9 cellular contexts compared by ENCODE assay signal in genomic region chr14:23364604-23365352, GRCh38. TPM values are rescaled to one million over a fixed set of nuclear protein-coding genes. Genes with fewer than 3 reads are reported as not detected.
DNase-seq lines count a peak whose midpoint lies in the region; ATAC-seq and TF ChIP-seq lines count a peak whose summit lies in the region.
"Had no signal": no experiment of that assay in that cellular context is flagged by ENCODE, and none has a peak within 500 bp of the region (broad histone marks: within the 10 kb centered on the region; RNA-seq: fewer than 3 reads in every experiment).

Gene EFS (minus strand): TSS chr14:23365172. CDS start chr14:23365025, 147 bp downstream.

- H3K27ac ChIP-seq in uterus = peak within 1 kb of the TSS; percentile 97 to 98
- H3K27ac ChIP-seq: BLaER1 had no signal

- ATAC-seq in activated T-cell treated with anti-CD3 and anti-CD28 coated beads, Interleukin-2, amount 50 U/mL, for 72 hours (replicated peaks in 1 of 2) = no peak
- ATAC-seq in GM21786 (IDR thresholded peaks at IDR 0.05; ENCODE audit: unreplicated experiment) = no peak
- ATAC-seq in GM19035 (IDR thresholded peaks at IDR 0.05; ENCODE audit: unreplicated experiment) = no peak
- no peak for ATAC-seq in HG02763 (IDR thresholded peaks at IDR 0.05; ENCODE audit: unreplicated experiment)

- TF ChIP-seq CTCF in fibroblast of villous mesenchyme (IDR thresholded peaks at IDR 0.05; ENCODE audit: insufficient read depth, low read depth, low read length) = no peak
- TF ChIP-seq CTCF in uterus (IDR thresholded peaks at IDR 0.05) = no peak

- peaks cover 35% of the 10 kb centered on the region for H3K27me3 Mint-ChIP-seq in activated T-cell treated with anti-CD3 and anti-CD28 coated beads, Interleukin-2, amount 50 U/mL, for 72 hours (ENCODE audit: low read depth)
- H3K27me3 Mint-ChIP-seq in activated T-cell treated with anti-CD3 and anti-CD28 coated beads, Interleukin-2, amount 50 U/mL, for 24 hours = peaks cover 41% of the 10 kb centered on the region

- H3K36me3 ChIP-seq in mucosa of stomach (ENCODE audit: control insufficient read depth, insufficient read depth, low read length) (no peaks in the 10 kb centered on the region), uterus (no peaks in the 10 kb centered on the region)
- H3K36me3 ChIP-seq: BLaER1 had no signal

- no peaks in the 10 kb centered on the region for H3K9me3 Mint-ChIP-seq in activated T-cell treated with anti-CD3 and anti-CD28 coated beads, Interleukin-2, amount 50 U/mL, for 72 hours
- no peaks in the 10 kb centered on the region for H3K9me3 Mint-ChIP-seq in activated T-cell treated with anti-CD3 and anti-CD28 coated beads, Interleukin-2, amount 50 U/mL, for 24 hours

- no peak within 1 kb of the TSS for H3K27ac Mint-ChIP-seq in activated T-cell treated with anti-CD3 and anti-CD28 coated beads, Interleukin-2, amount 50 U/mL, for 72 hours
- H3K27ac Mint-ChIP-seq in activated T-cell treated with anti-CD3 and anti-CD28 coated beads, Interleukin-2, amount 50 U/mL, for 24 hours = no peak within 1 kb of the TSS

- peak within 1 kb of the TSS; percentile 60 for H3K9ac ChIP-seq in mucosa of stomach (ENCODE audit: low read length)
- H3K9ac ChIP-seq: BLaER1 had no signal

- H3K36me3 Mint-ChIP-seq in activated T-cell treated with anti-CD3 and anti-CD28 coated beads, Interleukin-2, amount 50 U/mL, for 72 hours (ENCODE audit: insufficient read depth in 2 of 2) = no peaks in the 10 kb centered on the region
- H3K36me3 Mint-ChIP-seq in activated T-cell treated with anti-CD3 and anti-CD28 coated beads, Interleukin-2, amount 50 U/mL, for 24 hours (ENCODE audit: low read depth) = no peaks in the 10 kb centered on the region

- peak within 1 kb of the TSS; percentile 35 to 56 for H3K4me3 Mint-ChIP-seq in activated T-cell treated with anti-CD3 and anti-CD28 coated beads, Interleukin-2, amount 50 U/mL, for 72 hours
- no peak within 1 kb of the TSS for H3K4me3 Mint-ChIP-seq in activated T-cell treated with anti-CD3 and anti-CD28 coated beads, Interleukin-2, amount 50 U/mL, for 24 hours

- no peaks in the 10 kb centered on the region for H3K9me3 ChIP-seq in mucosa of stomach (ENCODE audit: control insufficient read depth, low read length)
- H3K9me3 ChIP-seq in uterus = no peaks in the 10 kb centered on the region

- peaks cover 27% of the 10 kb centered on the region for H3K27me3 ChIP-seq in mucosa of stomach (ENCODE audit: control insufficient read depth, insufficient read depth, low read length)
- H3K27me3 ChIP-seq in uterus = no peaks in the 10 kb centered on the region

- H3K4me3 ChIP-seq in fibroblast of villous mesenchyme (ENCODE audit: low read depth, low read length) (peak within 1 kb of the TSS; percentile 60), mucosa of stomach (ENCODE audit: low read length) (no peak within 1 kb of the TSS), uterus (peak within 1 kb of the TSS; percentile 60 to 68)
- H3K4me3 ChIP-seq: BLaER1 had no signal

- peaks cover 5% of the 10 kb centered on the region for H3K4me1 ChIP-seq in mucosa of stomach (ENCODE audit: control insufficient read depth, insufficient read depth, low read length)
- H3K4me1 ChIP-seq in uterus = peaks cover 0 to 7% of the 10 kb centered on the region in 2 donors

- intact Hi-C loops in uterus (cut with DNase I; ENCODE audit: low total_unique reads) = no loop called here

- H3K4me1 Mint-ChIP-seq in activated T-cell treated with anti-CD3 and anti-CD28 coated beads, Interleukin-2, amount 50 U/mL, for 72 hours (ENCODE audit: low read depth) = no peaks in the 10 kb centered on the region
- peaks cover 3% of the 10 kb centered on the region for H3K4me1 Mint-ChIP-seq in activated T-cell treated with anti-CD3 and anti-CD28 coated beads, Interleukin-2, amount 50 U/mL, for 24 hours (ENCODE audit: low read depth)

- no peak for DNase-seq in activated T-cell treated with anti-CD3 and anti-CD28 coated beads, Interleukin-2, amount 50 U/mL, for 72 hours
- no peak for DNase-seq in activated T-cell treated with anti-CD3 and anti-CD28 coated beads, Interleukin-2, amount 50 U/mL, for 24 hours
- peak; percentile 33 for DNase-seq in fibroblast of villous mesenchyme (ENCODE audit: low read depth)
- peak; percentile 49 to 71 for DNase-seq in uterus

- peak in 1 of 2 donors; percentile 26 for TF ChIP-seq POLR2A in uterus (IDR thresholded peaks at IDR 0.05)

RNA-seq across cellular contexts. Expression of gene EFS, which starts in this region (rescaled TPM):
- under 1 TPM in 1 of 2 donors, not detected in 1; 0.19 TPM for total RNA-seq in activated T-cell treated with anti-CD3 and anti-CD28 coated beads, Interleukin-2, amount 50 U/mL, for 72 hours
- total RNA-seq in fibroblast of villous mesenchyme (7.7 and 7.8 TPM in 2 replicates), uterus (10 to 100 TPM in 3 of 4 donors, 1 to 10 TPM in 1; 4.1 to 42.4 (median 21.7) TPM)

Comparison
In these comparisons a context has a peak if more than half of its experiments do, and no peak if none do; other contexts are left out.
1. DNase-seq: peak in fibroblast of villous mesenchyme (single experiment) and uterus (2 of 2); none in activated T-cell treated with anti-CD3 and anti-CD28 coated beads, Interleukin-2, amount 50 U/mL, for 72 hours (0 of 2) and activated T-cell treated with anti-CD3 and anti-CD28 coated beads, Interleukin-2, amount 50 U/mL, for 24 hours (single experiment).